ENCODE assay signal across 26 cellular contexts in the genomic region with DNA sequence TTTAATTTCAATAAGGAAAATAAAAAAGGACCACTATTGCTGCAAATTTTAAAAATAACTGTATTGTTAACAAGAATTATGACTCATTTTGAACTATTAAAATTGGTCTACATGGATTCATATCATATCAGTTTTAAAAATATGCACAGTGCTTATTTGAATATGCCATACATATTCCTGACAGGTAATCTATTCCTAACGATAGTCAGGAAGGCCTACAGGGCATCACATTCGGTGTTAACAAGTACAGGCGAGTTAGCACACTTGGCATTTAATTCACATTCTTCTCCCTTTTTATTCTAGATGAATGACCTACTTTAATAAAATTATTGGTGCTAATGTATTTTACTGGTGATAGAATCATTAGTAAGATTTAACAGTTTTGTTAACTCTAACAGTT.
DNase-seq lines count a peak whose midpoint lies in the region; ATAC-seq and TF ChIP-seq lines count a peak whose summit lies in the region.
"Had no signal": no experiment of that assay in that cellular context is flagged by ENCODE, and none has a peak within 500 bp of the region (broad histone marks: within the 10 kb centered on the region; RNA-seq: fewer than 3 reads in every experiment).

No MANE protein-coding gene starts in this region.

- no peak for TF ChIP-seq EP300 in neural cell (conservative IDR thresholded peaks at IDR 0.05; ENCODE audit: poor library complexity, severe bottlenecking)

- no peak overlapping the region for H3K4me3 ChIP-seq in neural cell (ENCODE audit: low read length)
- H3K4me3 ChIP-seq: BLaER1, GM12878 had no signal

- H3K9ac ChIP-seq in neural cell (ENCODE audit: low read length): no peak overlapping the region
- H3K9ac ChIP-seq: BLaER1 had no signal

- ATAC-seq in foreskin keratinocyte (peak; percentile 53), HG03280 (IDR thresholded peaks at IDR 0.05; ENCODE audit: unreplicated experiment) (no peak)
- ATAC-seq: GM12878 had no signal

- H3K9me3 ChIP-seq in neural cell (ENCODE audit: low read length): no peaks in the 10 kb centered on the region
- H3K9me3 ChIP-seq: BE2C, BLaER1, Caco-2 had no signal

- no peaks in the 10 kb centered on the region for H3K36me3 ChIP-seq in neural cell (ENCODE audit: insufficient read depth, low read length)
- H3K36me3 ChIP-seq: BE2C, BLaER1 had no signal

- H3K4me2 ChIP-seq in neural cell (ENCODE audit: low read length): no peak overlapping the region
- H3K4me2 ChIP-seq: BLaER1 had no signal

- H3K27me3 ChIP-seq in foreskin keratinocyte (no peaks in the 10 kb centered on the region), neural cell (ENCODE audit: insufficient read depth, low read depth, low read length) (no peaks in the 10 kb centered on the region)
- H3K27me3 ChIP-seq: BE2C, BLaER1 had no signal

- no peaks in the 10 kb centered on the region for H3K9me2 ChIP-seq in neural cell (ENCODE audit: insufficient read depth, low read length)

- H2AFZ ChIP-seq in neural cell (ENCODE audit: low read depth, low read length): no peak overlapping the region

- no peaks in the 10 kb centered on the region for H3F3A ChIP-seq in neural cell (ENCODE audit: insufficient read depth, low read length, poor library complexity, severe bottlenecking)

- no peaks in the 10 kb centered on the region for H4K20me1 ChIP-seq in neural cell (ENCODE audit: insufficient read depth)
- H4K20me1 ChIP-seq: BLaER1 had no signal

- no peaks in the 10 kb centered on the region for H3K79me2 ChIP-seq in neural cell (replicated peaks; ENCODE audit: insufficient read depth, low read length)

- no peak for TF ChIP-seq RAD21 in neural cell (conservative IDR thresholded peaks at IDR 0.05)

- DNase-seq in NCI-H1048 (lab: John Stamatoyannopoulos, UW): peak; percentile 32
- DNase-seq in NCI-H69 (lab: John Stamatoyannopoulos, UW): peak; percentile 57
- peak in 1 of 2 donors; percentile 53 for DNase-seq in foreskin keratinocyte
- DNase-seq in T-helper 2 cell: no peak
- DNase-seq in GM13977 (ENCODE audit: low spot score): no peak
- no peak for DNase-seq in COLO668 (lab: John Stamatoyannopoulos, UW; ENCODE audit: unreplicated experiment)
- DNase-seq: 8988T; ACHN; BE2C; C1 segment of cervical spinal cord; Caco-2; Calu3; CD4-positive, alpha-beta memory T cell; CD4-positive, CD25-positive, alpha-beta regulatory T cell; CD8-positive, alpha-beta memory T cell; DMS 273 treated with DMSO at 0.1 percent for 48 hours; DMS153; DMS53; DMS79; DND-41; EL; GDM1 had no signal

- in situ Hi-C loops in GM13977 (cut with MboI; ENCODE audit: low pct_unique_long_range_greater_than_20kb, low sequenced_read_pairs, unreplicated experiment): no loop called here

- H3K4me1 ChIP-seq in foreskin keratinocyte: no peaks in the 10 kb centered on the region
- H3K4me1 ChIP-seq: Caco-2 had no signal

- H3K27ac ChIP-seq in foreskin keratinocyte (no peak overlapping the region), neural cell (ENCODE audit: low read length) (no peak overlapping the region)
- H3K27ac ChIP-seq: BLaER1 had no signal

- no peak for TF ChIP-seq CTCF in foreskin keratinocyte (conservative IDR thresholded peaks at IDR 0.05)
- no peak for TF ChIP-seq CTCF in neural cell (IDR thresholded peaks at IDR 0.05; ENCODE audit: poor library complexity, severe bottlenecking)
- TF ChIP-seq CTCF in GM13977 (IDR thresholded peaks at IDR 0.05; ENCODE audit: extremely low read depth, insufficient read depth, missing control alignments): no peak

TF ChIP-seq in neural cell, 6 proteins besides CTCF, POLR2A, EP300 and RAD21:
- TF ChIP-seq EZH2 (IDR thresholded peaks at IDR 0.05; ENCODE audit: borderline replicate concordance, insufficient read depth, low read length, poor library complexity, severe bottlenecking) (no peak), REST (IDR thresholded peaks at IDR 0.05; ENCODE audit: borderline replicate concordance) (peak; percentile 40), TAF1 (IDR thresholded peaks at IDR 0.05; ENCODE audit: low read depth) (no peak)

Comparison
In these comparisons a context has a peak if more than half of its experiments do, and no peak if none do; other contexts are left out.
1. DNase-seq: peak in NCI-H1048 (single experiment) and NCI-H69 (single experiment); none in T-helper 2 cell (0 of 5), GM13977 (single experiment) and COLO668 (single experiment).